ENCODE assay signal across 1 cellular context in the genomic region with DNA sequence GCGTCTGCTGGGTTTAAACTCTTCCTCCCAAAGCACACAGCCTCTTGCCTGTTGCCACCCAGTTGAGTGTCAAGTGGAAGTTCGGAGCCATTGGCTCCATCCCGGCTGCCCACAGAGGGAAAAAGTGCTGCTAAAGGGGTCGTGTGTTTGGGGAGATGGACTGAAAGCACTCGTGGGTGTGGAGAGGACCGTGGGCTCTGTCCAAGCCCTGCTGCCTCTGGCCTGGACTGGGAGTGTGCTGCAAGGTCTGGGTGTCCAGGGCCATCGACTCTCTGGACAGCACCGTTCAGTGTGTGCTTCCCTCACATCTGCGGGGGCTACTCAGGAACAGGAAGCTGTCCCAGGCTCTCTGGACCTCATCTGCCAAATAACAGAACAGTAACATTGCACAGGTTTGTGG.
TF ChIP-seq lines count a peak whose summit lies in the region.

No MANE protein-coding gene starts in this region.

TF ChIP-seq in H1, 55 proteins besides CTCF, POLR2A, EP300 and RAD21 (continued from another document):
- TF ChIP-seq, protein P1, sequence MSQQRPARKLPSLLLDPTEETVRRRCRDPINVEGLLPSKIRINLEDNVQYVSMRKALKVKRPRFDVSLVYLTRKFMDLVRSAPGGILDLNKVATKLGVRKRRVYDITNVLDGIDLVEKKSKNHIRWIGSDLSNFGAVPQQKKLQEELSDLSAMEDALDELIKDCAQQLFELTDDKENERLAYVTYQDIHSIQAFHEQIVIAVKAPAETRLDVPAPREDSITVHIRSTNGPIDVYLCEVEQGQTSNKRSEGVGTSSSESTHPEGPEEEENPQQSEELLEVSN (IDR thresholded peaks at IDR 0.05): no peak
- no peak for TF ChIP-seq CBX8 (IDR thresholded peaks at IDR 0.05; ENCODE audit: borderline replicate concordance, low read depth, low read length)
- no peak for TF ChIP-seq TCF12 (IDR thresholded peaks at IDR 0.05; ENCODE audit: low read depth, low read length)
- TF ChIP-seq SRF (IDR thresholded peaks at IDR 0.05; ENCODE audit: low read depth, low read length): no peak
- no peak for TF ChIP-seq KDM5A (IDR thresholded peaks at IDR 0.05; ENCODE audit: low read length)
- no peak for TF ChIP-seq SP2 (IDR thresholded peaks at IDR 0.05; ENCODE audit: low read length)
- no peak for TF ChIP-seq EZH2 (IDR thresholded peaks at IDR 0.05; ENCODE audit: low read depth, low read length, severe bottlenecking)
- no peak for TF ChIP-seq CEBPB (IDR thresholded peaks at IDR 0.05; ENCODE audit: low read depth, low read length)
- no peak for TF ChIP-seq NRF1 (IDR thresholded peaks at IDR 0.05; ENCODE audit: low read depth, low read length)
- TF ChIP-seq BACH1 (IDR thresholded peaks at IDR 0.05; ENCODE audit: low read length): no peak
- TF ChIP-seq CTBP2 (IDR thresholded peaks at IDR 0.05; ENCODE audit: borderline replicate concordance, insufficient read depth, insufficient read length, low read length): no peak
- no peak for TF ChIP-seq NANOG (IDR thresholded peaks at IDR 0.05; ENCODE audit: insufficient read depth, low read depth, low read length, poor library complexity, severe bottlenecking)
- TF ChIP-seq TAF7 (optimal IDR thresholded peaks at IDR 0.05; ENCODE audit: borderline replicate concordance, low read depth, low read length): no peak
